30 cellular contexts compared by ENCODE assay signal in the genomic region with DNA sequence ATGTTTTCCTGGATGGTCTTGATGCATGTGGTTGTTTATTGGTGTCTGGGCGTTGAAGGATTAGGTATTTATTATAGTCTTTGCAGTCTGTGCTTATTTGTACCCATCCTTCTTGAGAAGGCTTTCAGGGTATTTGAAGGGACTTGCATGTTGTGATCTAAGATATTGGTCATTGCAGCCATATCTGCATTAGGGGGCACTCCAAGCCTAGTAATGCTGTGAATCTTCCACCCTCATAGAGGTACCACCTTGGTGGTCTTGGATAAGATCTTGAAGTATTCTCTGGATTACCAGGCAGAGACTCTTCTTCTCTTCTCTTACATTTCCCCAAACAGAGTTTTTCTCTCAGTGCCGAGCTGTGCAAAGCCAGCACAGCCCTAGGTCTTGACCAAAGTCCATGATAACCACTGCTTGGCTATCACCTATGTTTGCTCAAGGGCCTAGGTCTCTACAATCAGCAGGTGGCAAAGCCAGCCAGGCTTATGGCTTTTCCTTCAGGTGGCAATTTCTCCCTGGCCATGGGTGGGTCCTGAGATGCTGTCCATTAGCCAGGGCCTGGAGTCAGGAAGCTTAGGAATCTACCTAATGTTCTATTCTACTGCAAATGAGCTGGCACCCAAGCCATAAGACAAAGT. TPM values are rescaled to one million over a fixed set of nuclear protein-coding genes. Genes with fewer than 3 reads are reported as not detected.
A peak's percentile ranks its signal among the peaks of the same experiment; 100 is the strongest.
DNase-seq lines count a peak whose midpoint lies in the region; ATAC-seq, FAIRE-seq and TF ChIP-seq lines count a peak whose summit lies in the region.
"Had no signal": no experiment of that assay in that cellular context is flagged by ENCODE, and none has a peak within 500 bp of the region (broad histone marks: within the 10 kb centered on the region; RNA-seq: fewer than 3 reads in every experiment).

No MANE protein-coding gene starts in this region.

- H4K20me1 ChIP-seq in HCT116 (ENCODE audit: insufficient read depth) (no peaks in the 10 kb centered on the region), H1 (replicated peaks in 1 of 2; ENCODE audit: control insufficient read depth in 1 of 2, insufficient read depth in 2 of 2, low read length in 2 of 2) (no peaks in the 10 kb centered on the region), neural progenitor cell (ENCODE audit: low read depth) (no peaks in the 10 kb centered on the region)

- CTCF ChIA-PET in HCT116 (lab: Charles Lee): no interaction called here
- CTCF ChIA-PET in H1 (lab: Charles Lee; ENCODE audit: partially characterized antibody): interaction anchor here (0.6 to 2.3 kb wide), 13 partner anchors 10 to 901 kb away, joined by 3 to 18 read pairs (median 3); no protein-coding TSS in a partner anchor
- CTCF ChIA-PET in GM10248 (lab: Yijun Ruan, JAX): interaction anchor here (1.8 kb wide), 1 partner anchor 13 kb away, joined by 4 read pairs; no protein-coding TSS in a partner anchor

- no peaks in the 10 kb centered on the region for H3K36me3 ChIP-seq in HCT116 (ENCODE audit: control insufficient read depth in 1 of 2, insufficient read depth in 2 of 2, low read length in 2 of 2)
- H3K36me3 ChIP-seq in H1 (ENCODE audit: control insufficient read depth in 2 of 4, insufficient read depth in 4 of 4, low read length in 3 of 4): no peaks in the 10 kb centered on the region
- H3K36me3 ChIP-seq in neural progenitor cell: no peaks in the 10 kb centered on the region
- H3K36me3 ChIP-seq: neutrophil, uterus had no signal

- no peaks in the 10 kb centered on the region for H3K79me1 ChIP-seq in H1 (ENCODE audit: low read depth, low read length)

- peaks cover 7% of the 10 kb centered on the region for H3K9me3 Mint-ChIP-seq in neural progenitor cell
- H3K9me3 Mint-ChIP-seq: activated naive CD4-positive, alpha-beta T cell treated with anti-CD3 and anti-CD28 coated beads for 36 hours; stimulated activated memory B cell treated with anti-CD40 and anti-IgM and Interleukin-4, amounts not matched to agents 10 μg/mL and 1 μg/mL and 100 μg/mL, for 72 hours had no signal

- no peaks in the 10 kb centered on the region for H3K27me3 Mint-ChIP-seq in neural progenitor cell (ENCODE audit: insufficient read depth, low read depth)

- TF ChIP-seq EP300 in H1 (IDR thresholded peaks at IDR 0.05; ENCODE audit: borderline replicate concordance in 1 of 2, low read depth in 2 of 2, low read length in 2 of 2): no peak

- H2BK120ac ChIP-seq in H1 (replicated peaks; ENCODE audit: low read depth, low read length): no peak overlapping the region

- no peaks in the 10 kb centered on the region for H3K23me2 ChIP-seq in H1 (ENCODE audit: low read depth, low read length)

- H3K56ac ChIP-seq in H1 (replicated peaks; ENCODE audit: insufficient read length, low read depth, low read length): no peak overlapping the region

- no peak overlapping the region for H3K4me3 Mint-ChIP-seq in neural progenitor cell
- H3K4me3 Mint-ChIP-seq: activated naive CD4-positive, alpha-beta T cell treated with anti-CD3 and anti-CD28 coated beads for 36 hours; activated T-cell treated with anti-CD3 and anti-CD28 coated beads, Interleukin-2, amount 50 U/mL, for 4 hours; stimulated activated memory B cell treated with anti-CD40 and anti-IgM and Interleukin-4, amounts not matched to agents 10 μg/mL and 1 μg/mL and 100 μg/mL, for 72 hours had no signal

- no peaks in the 10 kb centered on the region for H3K4me1 Mint-ChIP-seq in neural progenitor cell

- BruUV-seq in HCT116 (replicated peaks; lab: Mats Ljungman, UMichigan): no TSS peak

- no peak overlapping the region for H4K91ac ChIP-seq in H1 (replicated peaks; ENCODE audit: insufficient read length, low read length)

- H4K8ac ChIP-seq in H1 (ENCODE audit: extremely low read depth, insufficient read depth, low read length): no peak overlapping the region

- H2BK5ac ChIP-seq in H1 (ENCODE audit: low read depth, low read length): no peak overlapping the region

- H2BK20ac ChIP-seq in H1 (ENCODE audit: low read length): no peak overlapping the region

- no peaks in the 10 kb centered on the region for H3K4me1 ChIP-seq in HCT116 (ENCODE audit: control insufficient read depth in 1 of 2, insufficient read depth in 2 of 2, low read length in 2 of 2)
- no peaks in the 10 kb centered on the region for H3K4me1 ChIP-seq in H1 (replicated peaks in 1 of 4; ENCODE audit: control insufficient read depth in 3 of 4, insufficient read depth in 4 of 4, low read length in 3 of 4)
- no peaks in the 10 kb centered on the region for H3K4me1 ChIP-seq in neural progenitor cell
- H3K4me1 ChIP-seq: testis, uterus had no signal

- H4K5ac ChIP-seq in H1 (ENCODE audit: insufficient read length, low read depth, low read length): no peak overlapping the region

- FAIRE-seq in H1 (lab: Jason Lieb, UNC): no peak
- FAIRE-seq: GM18507 had no signal

- no peak overlapping the region for H2AFZ ChIP-seq in HCT116 (ENCODE audit: low read depth, low read length, poor library complexity, severe bottlenecking)
- H2AFZ ChIP-seq in H1 (ENCODE audit: low read length): no peak overlapping the region
- no peak overlapping the region for H2AFZ ChIP-seq in neural progenitor cell (replicated peaks)

- no peak overlapping the region for H3K9ac ChIP-seq in HCT116 (ENCODE audit: low read length)
- H3K9ac ChIP-seq in H1 (replicated peaks in 1 of 4; ENCODE audit: extremely low read depth in 1 of 4, low read depth in 3 of 4, low read length in 3 of 4): no peak overlapping the region
- no peak overlapping the region for H3K9ac ChIP-seq in neural progenitor cell

- no peak overlapping the region for H3K23ac ChIP-seq in H1 (ENCODE audit: insufficient read length)

- WGBS in H1 (ENCODE audit: extremely low coverage in 1 of 2, insufficient coverage in 1 of 2, insufficient read length in 1 of 2, insufficient replicate concordance in 2 of 2, low coverage in 1 of 2, low lambda C conversion rate in 2 of 2, missing lambda C conversion rate in 1 of 2), 2 experiments: 76% methylated on average over 2 of the region's 2 CpGs; no CpG with 5 or more reads in 1 of the 2 experiments

- H3K36me3 Mint-ChIP-seq in neural progenitor cell: no peaks in the 10 kb centered on the region
- H3K36me3 Mint-ChIP-seq: stimulated activated memory B cell treated with anti-CD40 and anti-IgM and Interleukin-4, amounts not matched to agents 10 μg/mL and 1 μg/mL and 100 μg/mL, for 72 hours had no signal

- no peak overlapping the region for H3K14ac ChIP-seq in H1 (ENCODE audit: insufficient read length)

- no peak overlapping the region for H2BK15ac ChIP-seq in H1 (ENCODE audit: low read length)

- TF ChIP-seq RAD21 in HCT116 (IDR thresholded peaks at IDR 0.05; ENCODE audit: low read depth) (peak; percentile 26; the same call in 1 of the 2 replicates), H1 (IDR thresholded peaks at IDR 0.05 in 1 of 2, conservative IDR thresholded peaks at IDR 0.05 in 1 of 2; ENCODE audit: low read depth in 2 of 2, low read length in 2 of 2) (peak; percentile 71 to 75)

- no peak overlapping the region for H3K18ac ChIP-seq in H1 (ENCODE audit: extremely low read depth, low read length)

- 0 out of 4 replicates have a peak, but pooled peaks cover 0 to 3% of the 10 kb centered on the region in 2 experiments for H3K9me3 ChIP-seq in HCT116 (ENCODE audit: control insufficient read depth in 1 of 2, insufficient read depth in 1 of 2, low read depth in 1 of 2, low read length in 2 of 2)
- no peaks in the 10 kb centered on the region for H3K9me3 ChIP-seq in H1 (ENCODE audit: insufficient read depth in 2 of 2, low read depth in 1 of 2, low read length in 1 of 2)
- no peaks in the 10 kb centered on the region for H3K9me3 ChIP-seq in neural progenitor cell (ENCODE audit: low read depth)
- H3K9me3 ChIP-seq: neutrophil, testis, uterus had no signal

- H3K27ac Mint-ChIP-seq in neural progenitor cell: no peak overlapping the region
- H3K27ac Mint-ChIP-seq: activated naive CD4-positive, alpha-beta T cell treated with anti-CD3 and anti-CD28 coated beads for 36 hours; stimulated activated memory B cell treated with anti-CD40 and anti-IgM and Interleukin-4, amounts not matched to agents 10 μg/mL and 1 μg/mL and 100 μg/mL, for 72 hours had no signal

- no peak overlapping the region for H2AK5ac ChIP-seq in H1 (ENCODE audit: low read depth, low read length)

- H3K4me3 ChIP-seq in HCT116 (replicated peaks in 1 of 2; ENCODE audit: low read depth in 1 of 2, low read length in 2 of 2): no peak overlapping the region
- H3K4me3 ChIP-seq in H1 (ENCODE audit: extremely low read depth in 1 of 4, insufficient read depth in 2 of 4, low read depth in 3 of 4, low read length in 4 of 4): no peak overlapping the region
- no peak overlapping the region for H3K4me3 ChIP-seq in neural progenitor cell
- H3K4me3 ChIP-seq: skin epidermis, testis, uterus had no signal

- no peak for ATAC-seq in HCT116
- ATAC-seq: activated T-cell treated with anti-CD3 and anti-CD28 coated beads, Interleukin-2, amount 50 U/mL, for 4 hours; stimulated activated memory B cell treated with anti-CD40 and anti-IgM and Interleukin-4, amounts not matched to agents 10 μg/mL and 1 μg/mL and 100 μg/mL, for 72 hours had no signal

- H2BK12ac ChIP-seq in H1 (ENCODE audit: low read depth, low read length): no peak overlapping the region

- POLR2A ChIA-PET in HCT116 (lab: Charles Lee): no interaction called here
- POLR2A ChIA-PET in H1 (lab: Charles Lee; ENCODE audit: partially characterized antibody): no interaction called here
- POLR2A ChIA-PET in GM10248 (lab: Yijun Ruan, JAX): interaction anchor here (0.6 kb wide), 1 partner anchor 973 kb away, joined by 6 read pairs; no protein-coding TSS in a partner anchor

- H3F3A ChIP-seq in neural progenitor cell (ENCODE audit: low read depth): no peaks in the 10 kb centered on the region

- TF ChIP-seq POLR2A in HCT116 (IDR thresholded peaks at IDR 0.05; ENCODE audit: borderline replicate concordance, extremely low read depth, insufficient read depth, insufficient read length) (no peak), H1 (IDR thresholded peaks at IDR 0.05; ENCODE audit: control extremely low read depth in 1 of 2, low read depth in 2 of 2, low read length in 2 of 2) (no peak)

- RAD21 ChIA-PET in HCT116 (lab: Charles Lee; ENCODE audit: low non-redundant PET in 1 of 2, low total read pairs in 2 of 2, uncharacterized antibody in 2 of 2, unreplicated experiment in 2 of 2): no interaction called here

- intact Hi-C loops in HCT116 (cut with micrococcal nuclease): no loop called here

- H3K4me2 ChIP-seq in HCT116 (ENCODE audit: low read length) (no peak overlapping the region), H1 (ENCODE audit: insufficient read depth in 1 of 2, low read depth in 2 of 2, low read length in 2 of 2) (no peak overlapping the region), neural progenitor cell (no peak overlapping the region)

- DNase-seq in GM10266 (ENCODE audit: extremely low spot score) (no peak), HCT116 (ENCODE audit: low read depth, low spot score) (no peak), H1 (ENCODE audit: low read depth in 1 of 2, low spot score in 2 of 2) (no peak), neural progenitor cell (ENCODE audit: low spot score) (peak; percentile 42), DMS114 treated with DMSO at 0.1 percent for 48 hours (lab: John Stamatoyannopoulos, UW; ENCODE audit: unreplicated experiment) (no peak), kidney glomerular epithelial cell (lab: John Stamatoyannopoulos, UW) (no peak), NCI-H1092 (lab: John Stamatoyannopoulos, UW) (no peak), GM10248 (ENCODE audit: extremely low spot score) (no peak)
- DNase-seq: activated naive CD4-positive, alpha-beta T cell treated with anti-CD3 and anti-CD28 coated beads for 36 hours; activated T-cell treated with anti-CD3 and anti-CD28 coated beads, Interleukin-2, amount 50 U/mL, for 4 hours; anterior cingulate cortex; caudate nucleus; GF-D8; hypothalamus; islet precursor cell; Kasumi-1; NCI-H1092 treated with DMSO at 0.1 percent for 48 hours; NCI-H2029; NCI-H345; NCI-H774; stimulated activated CD4-positive, alpha-beta T cell treated with anti-CD3 and anti-CD28 coated beads, Interleukin-2, amount 100 ng/mL, for 24 hours; testis; uterus had no signal

- no peaks in the 10 kb centered on the region for H3K27me3 ChIP-seq in HCT116 (ENCODE audit: insufficient read depth, low read length)
- no peaks in the 10 kb centered on the region for H3K27me3 ChIP-seq in H1 (replicated peaks in 1 of 4; ENCODE audit: control insufficient read depth in 3 of 4, extremely low read depth in 1 of 4, insufficient read depth in 3 of 4, low read length in 3 of 4)
- no peaks in the 10 kb centered on the region for H3K27me3 ChIP-seq in neural progenitor cell
- H3K27me3 ChIP-seq: neutrophil, testis, uterus had no signal

- TF ChIP-seq CTCF in GM10266 (IDR thresholded peaks at IDR 0.05; ENCODE audit: control insufficient read depth, insufficient read depth, low read depth, missing control alignments) (peak; percentile 2), HCT116 (IDR thresholded peaks at IDR 0.05 in 2 of 3, conservative IDR thresholded peaks at IDR 0.05 in 1 of 3; ENCODE audit: borderline replicate concordance in 1 of 3, insufficient read depth in 1 of 3, low read depth in 2 of 3, low read length in 2 of 3) (no peak), H1 (IDR thresholded peaks at IDR 0.05; ENCODE audit: control extremely low read depth in 1 of 3, insufficient read depth in 1 of 3, low read depth in 1 of 3, low read length in 3 of 3) (peak in 2 of 3 experiments; percentile 46 to 48; a peak in 2 of 4 replicates), neural progenitor cell (IDR thresholded peaks at IDR 0.05) (peak; percentile 39), GM10248 (IDR thresholded peaks at IDR 0.05; ENCODE audit: control extremely low read depth, extremely low read depth, low read depth, missing control alignments) (no peak)

- peaks cover 12% of the 10 kb centered on the region for H3K79me2 ChIP-seq in HCT116 (ENCODE audit: insufficient read depth, low read length)
- H3K79me2 ChIP-seq in H1 (ENCODE audit: control insufficient read depth in 1 of 2, insufficient read depth in 2 of 2, low read length in 2 of 2): no peaks in the 10 kb centered on the region
- H3K79me2 ChIP-seq in neural progenitor cell (ENCODE audit: low read depth): no peaks in the 10 kb centered on the region

- H3K27ac ChIP-seq in HCT116 (ENCODE audit: low read depth, low read length): no peak overlapping the region
- no peak overlapping the region for H3K27ac ChIP-seq in H1 (ENCODE audit: low read depth, low read length)
- H3K27ac ChIP-seq in neural progenitor cell: no peak overlapping the region
- H3K27ac ChIP-seq: epithelial cell of prostate, neutrophil, testis, uterus had no signal

- H3K4ac ChIP-seq in H1 (replicated peaks; ENCODE audit: insufficient read length, low read depth, low read length): no peak overlapping the region

- H3K9me2 ChIP-seq in HCT116 (ENCODE audit: insufficient read depth): no peaks in the 10 kb centered on the region

RNA-seq across cellular contexts. Expression of a gene that starts 15.4 kb away (rescaled TPM):
- total RNA-seq in HCT116 (2021; ENCODE audit: unreplicated experiment) (17.8 TPM), neural progenitor cell (ENCODE audit: low replicate concordance) (5.5 and 9.3 TPM in 2 replicates)
- 21.5 and 28.7 TPM in 2 replicates for polyA plus RNA-seq in HCT116 (2012)
- 2.5 and 5.3 TPM in 2 replicates for total RNA-seq in H1 (2021; fragmentation: NEBNext Ultra II Directional; extraction: Animal tissue kit (Norgen Biotek cat#: 25700))
- polyA plus RNA-seq in H1 (2011; rRNA removed): 1.3 TPM in 2 replicates
- polyA plus RNA-seq in H1 (2011; cell fraction: cytosol; rRNA removed): 1.7 TPM
- polyA plus RNA-seq in H1 (2011; cell fraction: nucleus; rRNA removed): 0.16 TPM
- polyA plus RNA-seq in H1 (2012, experiment 1 of 2): 2.4 to 4.8 TPM (median 3.4 TPM) in 4 replicates
- 2.2 TPM for polyA plus RNA-seq in H1 (2012, experiment 2 of 2)
- polyA plus RNA-seq in H1 (2013, experiment 1 of 2): 3.0 TPM
- polyA plus RNA-seq in H1 (2013, experiment 2 of 2): 3.1 TPM
- 1.2 and 2.1 TPM in 2 replicates for polyA minus RNA-seq in H1 (2011; rRNA and poly(A)+ RNA removed)
- polyA minus RNA-seq in H1 (2011; cell fraction: cytosol; rRNA and poly(A)+ RNA removed): not detected
- polyA minus RNA-seq in H1 (2011; cell fraction: nucleus; rRNA and poly(A)+ RNA removed): 2.6 TPM
- total RNA-seq: activated naive CD4-positive, alpha-beta T cell treated with anti-CD3 and anti-CD28 coated beads for 36 hours; activated T-cell treated with anti-CD3 and anti-CD28 coated beads, Interleukin-2, amount 50 U/mL, for 4 hours; lung microvascular endothelial cell; T-helper 1 cell treated with Interleukin-12 subunit alpha and Interleukin-12 subunit beta and Interleukin-4 antibody, amounts not matched to agents 30 ng/mL and 1 ng/mL, for 36 hours had no signal

Comparison
In these comparisons a context has a peak if more than half of its experiments do, and no peak if none do; other contexts are left out.
1. CTCF ChIP-seq: peak in GM10266 (single experiment), H1 (2 of 3) and neural progenitor cell (single experiment); none in HCT116 (0 of 3) and GM10248 (single experiment).